In the genomic region with DNA sequence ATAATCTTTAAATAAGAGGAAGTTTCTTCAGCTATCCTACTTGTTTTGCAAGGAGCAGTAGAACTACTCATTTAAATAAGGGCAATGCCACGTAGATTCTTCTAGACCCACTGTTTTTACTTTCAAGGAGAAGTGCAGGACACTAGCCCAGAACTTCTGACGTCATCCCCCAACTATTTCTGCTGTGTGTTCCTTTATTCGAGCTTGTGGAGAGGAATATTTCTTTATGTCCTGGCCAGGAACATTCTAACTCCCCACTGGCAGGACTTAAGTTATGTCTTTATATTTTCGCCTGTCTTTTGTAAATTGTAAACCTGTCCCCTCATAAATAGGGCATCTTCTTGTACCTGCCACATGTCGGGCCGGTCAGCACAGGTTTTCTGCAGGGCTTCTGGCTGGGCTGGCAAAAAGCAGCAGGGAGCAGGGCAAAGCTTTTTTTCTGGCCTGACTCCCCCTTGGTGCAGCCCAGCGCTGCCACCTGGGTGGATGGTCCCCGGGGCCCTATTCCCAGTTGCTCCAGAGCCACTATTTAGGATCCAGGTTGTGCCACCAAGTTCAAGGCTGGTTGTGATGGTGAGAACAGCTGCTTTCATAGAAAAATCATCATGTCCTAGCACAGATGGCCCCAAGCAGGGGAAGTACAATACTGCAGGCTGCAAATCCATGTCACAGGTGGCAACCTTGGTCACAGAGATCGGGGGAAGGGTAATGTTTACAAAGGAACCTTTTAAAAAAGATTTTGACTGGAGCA, we compare ENCODE assay signal across 1 cellular context.
TF ChIP-seq lines count a peak whose summit lies in the region.

No MANE protein-coding gene starts in this region.

TF ChIP-seq in HepG2, 621 proteins besides CTCF, POLR2A, EP300 and RAD21 (continued from another document):
- TF ChIP-seq NCOR1 (IDR thresholded peaks at IDR 0.05; ENCODE audit: borderline replicate concordance, low read length) (peak; percentile 52; the same call in 1 of the 2 replicates), MEIS2 (CRISPR knock-in tag; IDR thresholded peaks at IDR 0.05) (0 out of 2 replicates have a peak, but pooled peaks have one; percentile 56), FOXP1 (IDR thresholded peaks at IDR 0.05) (no peak), FOXP1 (CRISPR knock-in tag; IDR thresholded peaks at IDR 0.05) (no peak), ZNF232 (CRISPR knock-in tag; IDR thresholded peaks at IDR 0.05; ENCODE audit: borderline replicate concordance) (0 out of 2 replicates have a peak, but pooled peaks have one; percentile 29), FOXO1 (CRISPR knock-in tag; IDR thresholded peaks at IDR 0.05) (no peak; the same call in 1 of the 2 replicates), PHF21A (CRISPR knock-in tag; IDR thresholded peaks at IDR 0.05) (0 out of 2 replicates have a peak, but pooled peaks have one; percentile 30), TAF15 (IDR thresholded peaks at IDR 0.05; ENCODE audit: low read depth, low read length, poor library complexity, severe bottlenecking) (no peak), HOXA5 (CRISPR knock-in tag; IDR thresholded peaks at IDR 0.05) (no peak), CHD2 (IDR thresholded peaks at IDR 0.05; ENCODE audit: low read depth, low read length) (no peak), ZNF12 (CRISPR knock-in tag; IDR thresholded peaks at IDR 0.05) (no peak), ZXDC (CRISPR knock-in tag; IDR thresholded peaks at IDR 0.05) (no peak), HNRNPL (IDR thresholded peaks at IDR 0.05; ENCODE audit: low read depth, low read length) (0 out of 2 replicates have a peak, but pooled peaks have one; percentile 57), HCFC1 (IDR thresholded peaks at IDR 0.05; ENCODE audit: low read depth, low read length) (no peak), ZNF687 (CRISPR knock-in tag; IDR thresholded peaks at IDR 0.05) (peak; percentile 72), ZNF619 (CRISPR knock-in tag; IDR thresholded peaks at IDR 0.05) (no peak), ZNF367 (CRISPR knock-in tag; IDR thresholded peaks at IDR 0.05; ENCODE audit: borderline replicate concordance) (no peak), RAD51 (IDR thresholded peaks at IDR 0.05; ENCODE audit: borderline replicate concordance) (no peak), SNAI1 (CRISPR knock-in tag; IDR thresholded peaks at IDR 0.05; ENCODE audit: borderline replicate concordance) (no peak), ZNF772 (CRISPR knock-in tag; IDR thresholded peaks at IDR 0.05) (no peak), ELF1 (CRISPR knock-in tag; IDR thresholded peaks at IDR 0.05) (no peak), SALL1 (CRISPR knock-in tag; IDR thresholded peaks at IDR 0.05) (peak; percentile 48; the same call in 1 of the 2 replicates), MIXL1 (CRISPR knock-in tag; IDR thresholded peaks at IDR 0.05) (no peak), ZNF263 (CRISPR knock-in tag; IDR thresholded peaks at IDR 0.05) (no peak), FOXA1 (IDR thresholded peaks at IDR 0.05) (no peak), FOXA1 (CRISPR knock-in tag; IDR thresholded peaks at IDR 0.05) (peak; percentile 6; the same call in 1 of the 2 replicates), SPEN (CRISPR knock-in tag; IDR thresholded peaks at IDR 0.05; ENCODE audit: low read depth) (0 out of 2 replicates have a peak, but pooled peaks have one; percentile 50), CCAR2 (optimal IDR thresholded peaks at IDR 0.05; ENCODE audit: low read depth, low read length) (no peak), TMF1 (CRISPR knock-in tag; IDR thresholded peaks at IDR 0.05; ENCODE audit: low read depth) (no peak), ZNF350 (CRISPR knock-in tag; IDR thresholded peaks at IDR 0.05; ENCODE audit: borderline replicate concordance, low read depth) (no peak), ZNF33A (CRISPR knock-in tag; IDR thresholded peaks at IDR 0.05; ENCODE audit: borderline replicate concordance) (0 out of 2 replicates have a peak, but pooled peaks have one; percentile 15)
- TF ChIP-seq, protein P1, sequence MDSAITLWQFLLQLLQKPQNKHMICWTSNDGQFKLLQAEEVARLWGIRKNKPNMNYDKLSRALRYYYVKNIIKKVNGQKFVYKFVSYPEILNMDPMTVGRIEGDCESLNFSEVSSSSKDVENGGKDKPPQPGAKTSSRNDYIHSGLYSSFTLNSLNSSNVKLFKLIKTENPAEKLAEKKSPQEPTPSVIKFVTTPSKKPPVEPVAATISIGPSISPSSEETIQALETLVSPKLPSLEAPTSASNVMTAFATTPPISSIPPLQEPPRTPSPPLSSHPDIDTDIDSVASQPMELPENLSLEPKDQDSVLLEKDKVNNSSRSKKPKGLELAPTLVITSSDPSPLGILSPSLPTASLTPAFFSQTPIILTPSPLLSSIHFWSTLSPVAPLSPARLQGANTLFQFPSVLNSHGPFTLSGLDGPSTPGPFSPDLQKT (CRISPR knock-in tag; IDR thresholded peaks at IDR 0.05; ENCODE audit: borderline replicate concordance), result no peak
